ENCODE assay signal across 8 cellular contexts in genomic region chr19:51986309-51987291, GRCh38. TPM values are rescaled to one million over a fixed set of nuclear protein-coding genes. Genes with fewer than 3 reads are reported as not detected.
A peak's percentile ranks its signal among the peaks of the same experiment; 100 is the strongest.
DNase-seq lines count a peak whose midpoint lies in the region; ATAC-seq, FAIRE-seq and TF ChIP-seq lines count a peak whose summit lies in the region.

Gene ZNF350 (minus strand): TSS chr19:51986840. CDS start chr19:51974360, 12,480 bp downstream.

- H4K91ac ChIP-seq in H1 (replicated peaks; ENCODE audit: insufficient read length, low read length) = no peak within 1 kb of the TSS

- DNase-seq in AG08395 (ENCODE audit: low spot score) = peak; percentile 92
- peak; percentile 76 for DNase-seq in NCI-H82 treated with DMSO at 0.1 percent for 48 hours (lab: John Stamatoyannopoulos, UW; ENCODE audit: unreplicated experiment)
- DNase-seq in activated CD8-positive, alpha-beta memory T cell treated with anti-CD3 and anti-CD28 coated beads for 48 hours (ENCODE audit: low read depth in 2 of 3, low spot score in 2 of 3) = peak; percentile 37 to 64 (median 57)
- peak; percentile 81 to 83 for DNase-seq in H1 (ENCODE audit: low read depth in 1 of 2, low spot score in 2 of 2)
- peak; percentile 98 for DNase-seq in medulla oblongata (ENCODE audit: extremely low spot score)
- peak; percentile 85 for DNase-seq in stimulated activated CD8-positive, alpha-beta memory T cell treated with anti-CD3 and anti-CD28 coated beads, Interleukin-12 subunit alpha, Interleukin-12 subunit beta, amount 100 ng/mL, for 1 hour (ENCODE audit: low read depth)

- no peak within 1 kb of the TSS for H2BK15ac ChIP-seq in H1 (ENCODE audit: low read length)

- peak within 1 kb of the TSS; percentile 90 to 99 (median 98) for H3K4me3 ChIP-seq in H1 (ENCODE audit: extremely low read depth in 1 of 4, insufficient read depth in 2 of 4, low read depth in 3 of 4, low read length in 4 of 4)

- no peaks in the 10 kb centered on the region for H4K20me1 ChIP-seq in H1 (replicated peaks in 1 of 2; ENCODE audit: control insufficient read depth in 1 of 2, insufficient read depth in 2 of 2, low read length in 2 of 2)

- peaks cover 2% of the 10 kb centered on the region; the same call in 1 of the 2 replicates for H3K79me1 ChIP-seq in H1 (ENCODE audit: low read depth, low read length)

- peak within 1 kb of the TSS; percentile 39 for H4K5ac ChIP-seq in H1 (ENCODE audit: insufficient read length, low read depth, low read length)

- peak within 1 kb of the TSS; percentile 89; the same call in 1 of the 2 replicates for H2AFZ ChIP-seq in H1 (ENCODE audit: low read length)

- H2BK120ac ChIP-seq in H1 (replicated peaks; ENCODE audit: low read depth, low read length) = no peak within 1 kb of the TSS

- POLR2A ChIA-PET in H1 (lab: Charles Lee; ENCODE audit: partially characterized antibody) = no interaction called here

- peak within 1 kb of the TSS; percentile 3; the same call in 1 of the 2 replicates for H3K27ac ChIP-seq in H1 (ENCODE audit: low read depth, low read length)

- peak within 1 kb of the TSS; percentile 90 to 98 for H3K4me2 ChIP-seq in H1 (ENCODE audit: insufficient read depth in 1 of 2, low read depth in 2 of 2, low read length in 2 of 2)

- WGBS in H1 (ENCODE audit: extremely low coverage in 1 of 2, insufficient coverage in 1 of 2, insufficient read length in 1 of 2, insufficient replicate concordance in 2 of 2, low coverage in 1 of 2, low lambda C conversion rate in 2 of 2, missing lambda C conversion rate in 1 of 2), 2 experiments = 8% methylated on average over 33 of the region's 33 CpGs; no CpG with 5 or more reads in 1 of the 2 experiments

- H3K36me3 ChIP-seq in H1 (ENCODE audit: control insufficient read depth in 2 of 4, insufficient read depth in 4 of 4, low read length in 3 of 4) = peaks cover 0 to 3% (median 0%) of the 10 kb centered on the region in 4 experiments; a peak in 2 of 8 replicates

- H3K79me2 ChIP-seq in H1 (ENCODE audit: control insufficient read depth in 1 of 2, insufficient read depth in 2 of 2, low read length in 2 of 2) = peaks cover 4 to 46% of the 10 kb centered on the region in 2 experiments; a peak in 3 of 4 replicates

- TF ChIP-seq RAD21 in H1 (IDR thresholded peaks at IDR 0.05 in 1 of 2, conservative IDR thresholded peaks at IDR 0.05 in 1 of 2; ENCODE audit: low read depth in 2 of 2, low read length in 2 of 2) = no peak

- H3K4ac ChIP-seq in H1 (replicated peaks; ENCODE audit: insufficient read length, low read depth, low read length) = no peak within 1 kb of the TSS

- H3K14ac ChIP-seq in H1 (ENCODE audit: insufficient read length) = no peak within 1 kb of the TSS

- no peak within 1 kb of the TSS for H2BK20ac ChIP-seq in H1 (ENCODE audit: low read length)

- H2AK5ac ChIP-seq in H1 (ENCODE audit: low read depth, low read length) = no peak within 1 kb of the TSS

- H2BK5ac ChIP-seq in H1 (ENCODE audit: low read depth, low read length) = peak within 1 kb of the TSS; percentile 77; the same call in 1 of the 2 replicates

- H3K9ac ChIP-seq in H1 (replicated peaks in 1 of 4; ENCODE audit: extremely low read depth in 1 of 4, low read depth in 3 of 4, low read length in 3 of 4) = peak within 1 kb of the TSS; percentile 78 to 98 (median 87)

- CTCF ChIA-PET in H1 (lab: Charles Lee; ENCODE audit: partially characterized antibody) = interaction anchor here (0.7 kb wide), 1 partner anchor 1524 kb away, joined by 3 read pairs; no protein-coding TSS in a partner anchor

- H3K23me2 ChIP-seq in H1 (ENCODE audit: low read depth, low read length) = no peaks in the 10 kb centered on the region

- TF ChIP-seq POLR2A in H1 (IDR thresholded peaks at IDR 0.05; ENCODE audit: control extremely low read depth in 1 of 2, low read depth in 2 of 2, low read length in 2 of 2) = peak in 1 of 2 experiments; percentile 67; a peak in 2 of 3 replicates

- H3K18ac ChIP-seq in H1 (ENCODE audit: extremely low read depth, low read length) = no peak within 1 kb of the TSS; the same call in 1 of the 2 replicates

- TF ChIP-seq CTCF in H1 (IDR thresholded peaks at IDR 0.05; ENCODE audit: control extremely low read depth in 1 of 3, insufficient read depth in 1 of 3, low read depth in 1 of 3, low read length in 3 of 3) = no peak

- no peak within 1 kb of the TSS for H3K23ac ChIP-seq in H1 (ENCODE audit: insufficient read length)

- FAIRE-seq in H1 (lab: Jason Lieb, UNC) = peak; percentile 87

- H3K4me1 ChIP-seq in H1 (replicated peaks in 1 of 4; ENCODE audit: control insufficient read depth in 3 of 4, insufficient read depth in 4 of 4, low read length in 3 of 4) = peaks cover 0 to 3% (median 0%) of the 10 kb centered on the region in 4 experiments; a peak in 1 of 7 replicates

- no peaks in the 10 kb centered on the region for H3K27me3 ChIP-seq in H1 (replicated peaks in 1 of 4; ENCODE audit: control insufficient read depth in 3 of 4, extremely low read depth in 1 of 4, insufficient read depth in 3 of 4, low read length in 3 of 4)

- ATAC-seq in GM18909 (IDR thresholded peaks at IDR 0.05; ENCODE audit: poor library complexity, unreplicated experiment) (peak; percentile 86), HG03442 (IDR thresholded peaks at IDR 0.05; ENCODE audit: unreplicated experiment) (peak; percentile 69)

- peak in 1 of 2 experiments; percentile 30; a peak in 1 of 3 replicates for TF ChIP-seq EP300 in H1 (IDR thresholded peaks at IDR 0.05; ENCODE audit: borderline replicate concordance in 1 of 2, low read depth in 2 of 2, low read length in 2 of 2)

- peaks cover 14 to 16% of the 10 kb centered on the region in 2 experiments for H3K9me3 ChIP-seq in H1 (ENCODE audit: insufficient read depth in 2 of 2, low read depth in 1 of 2, low read length in 1 of 2)

- H2BK12ac ChIP-seq in H1 (ENCODE audit: low read depth, low read length) = no peak within 1 kb of the TSS

- no peak within 1 kb of the TSS for H3K56ac ChIP-seq in H1 (replicated peaks; ENCODE audit: insufficient read length, low read depth, low read length)

- H4K8ac ChIP-seq in H1 (ENCODE audit: extremely low read depth, insufficient read depth, low read length) = peak within 1 kb of the TSS; percentile 84; the same call in 1 of the 2 replicates

TF ChIP-seq in H1, 55 proteins besides CTCF, POLR2A, EP300 and RAD21 (continues in another document):
- TF ChIP-seq TAF1 (IDR thresholded peaks at IDR 0.05; ENCODE audit: low read depth, low read length) = peak; percentile 73; the same call in 1 of the 2 replicates
- TF ChIP-seq TEAD4 (IDR thresholded peaks at IDR 0.05; ENCODE audit: low read depth, low read length) = no peak
- TF ChIP-seq SAP30 (IDR thresholded peaks at IDR 0.05; ENCODE audit: insufficient read depth, insufficient replicate concordance, low read length) = peak; percentile 94
- TF ChIP-seq EZH2 (IDR thresholded peaks at IDR 0.05; ENCODE audit: low read depth, low read length, severe bottlenecking) = no peak
- TF ChIP-seq KDM4A (IDR thresholded peaks at IDR 0.05; ENCODE audit: low read depth, low read length, severe bottlenecking) = peak; percentile 28
- TF ChIP-seq MAFK (IDR thresholded peaks at IDR 0.05; ENCODE audit: low read depth, low read length) = no peak
- TF ChIP-seq GABPA (IDR thresholded peaks at IDR 0.05; ENCODE audit: borderline replicate concordance, insufficient read depth, low read length) = no peak
- no peak for TF ChIP-seq SP4 (IDR thresholded peaks at IDR 0.05; ENCODE audit: low read length)
- TF ChIP-seq CTBP2 (IDR thresholded peaks at IDR 0.05; ENCODE audit: borderline replicate concordance, insufficient read depth, insufficient read length, low read length) = no peak
- no peak for TF ChIP-seq POLR2AphosphoS5 (IDR thresholded peaks at IDR 0.05; ENCODE audit: low read depth, low read length)
- peak; percentile 49 to 87; a peak in 2 of 4 replicates for TF ChIP-seq SIN3A (conservative IDR thresholded peaks at IDR 0.05 in 1 of 2, IDR thresholded peaks at IDR 0.05 in 1 of 2; ENCODE audit: low read depth in 1 of 2, low read length in 2 of 2)
- TF ChIP-seq GTF2F1 (IDR thresholded peaks at IDR 0.05; ENCODE audit: borderline replicate concordance, low read depth, low read length) = no peak
- no peak for TF ChIP-seq CEBPB (IDR thresholded peaks at IDR 0.05; ENCODE audit: low read depth, low read length)

RNA-seq across cellular contexts. Expression of gene ZNF350, which starts in this region (rescaled TPM):
- 5.3 and 6.2 TPM in 2 replicates for total RNA-seq in H1 (2021; fragmentation: NEBNext Ultra II Directional; extraction: Animal tissue kit (Norgen Biotek cat#: 25700))
- 1.7 and 1.8 TPM in 2 replicates for polyA plus RNA-seq in H1 (2011; rRNA removed)
- 3.5 TPM for polyA plus RNA-seq in H1 (2011; cell fraction: cytosol; rRNA removed)
- 1.6 TPM for polyA plus RNA-seq in H1 (2011; cell fraction: nucleus; rRNA removed)
- 4.9 to 6.8 TPM (median 5.2 TPM) in 4 replicates for polyA plus RNA-seq in H1 (2012, experiment 1 of 2)
- polyA plus RNA-seq in H1 (2012, experiment 2 of 2) = 0.52 TPM
- 7.6 TPM for polyA plus RNA-seq in H1 (2013, experiment 1 of 2)
- polyA plus RNA-seq in H1 (2013, experiment 2 of 2) = 4.1 TPM
- 5.4 and 5.9 TPM in 2 replicates for polyA minus RNA-seq in H1 (2011; rRNA and poly(A)+ RNA removed)
- 3.5 TPM for polyA minus RNA-seq in H1 (2011; cell fraction: cytosol; rRNA and poly(A)+ RNA removed)
- polyA minus RNA-seq in H1 (2011; cell fraction: nucleus; rRNA and poly(A)+ RNA removed) = 5.7 TPM

Comparison
In these comparisons a context has a peak if more than half of its experiments do, and no peak if none do; other contexts are left out.
1. Peak in every context shown above with its lines: DNase-seq, ATAC-seq, H3K4me3 ChIP-seq and H3K27ac ChIP-seq.